ENCODE assay signal across 16 cellular contexts in genomic region chr12:50533971-50534370, GRCh38. TPM values are rescaled to one million over a fixed set of nuclear protein-coding genes. Genes with fewer than 3 reads are reported as not detected.
DNase-seq lines count a peak whose midpoint lies in the region; ATAC-seq and TF ChIP-seq lines count a peak whose summit lies in the region.
"Had no signal": no experiment of that assay in that cellular context is flagged by ENCODE, and none has a peak within 500 bp of the region (broad histone marks: within the 10 kb centered on the region; RNA-seq: fewer than 3 reads in every experiment).

No MANE protein-coding gene starts in this region.

- no peak overlapping the region for H2BK5ac ChIP-seq in IMR-90 (ENCODE audit: low read depth, low read length, poor library complexity, severe bottlenecking)

- no peak overlapping the region for H3K56ac ChIP-seq in IMR-90 (ENCODE audit: extremely low read depth, insufficient read depth, low read length)

- CTCF ChIA-PET in IMR-90 (lab: Yijun Ruan, JAX) = interaction anchor here (1.2 kb wide), 1 partner anchor 35 kb away, joined by 3 read pairs; no protein-coding TSS in a partner anchor

- no peak overlapping the region for H3K4me2 ChIP-seq in IMR-90 (ENCODE audit: low read depth, low read length)

- in situ Hi-C loops in IMR-90 (cut with MboI; ENCODE audit: low sequenced_read_pairs) = loop anchor here (10.0 kb wide), 1 partner anchor 61 kb away; no protein-coding TSS in a partner anchor

- no peaks in the 10 kb centered on the region for H3K9me3 ChIP-seq in IMR-90 (ENCODE audit: control insufficient read depth, insufficient read depth, low read length)
- no peaks in the 10 kb centered on the region for H3K9me3 ChIP-seq in body of pancreas
- no peaks in the 10 kb centered on the region for H3K9me3 ChIP-seq in prostate gland
- H3K9me3 ChIP-seq: testis had no signal

- peaks cover 11% of the 10 kb centered on the region for H3K9me1 ChIP-seq in IMR-90 (ENCODE audit: insufficient read depth, low read length)

- no peak overlapping the region for H3K4ac ChIP-seq in IMR-90 (ENCODE audit: low read depth, low read length)

- H3K27ac ChIP-seq in C4-2B (peak overlapping the region; percentile 93), IMR-90 (ENCODE audit: insufficient read depth, low read length) (no peak overlapping the region), body of pancreas (peak overlapping the region in 3 of 4 donors; percentile 74 to 91 (median 79)), prostate gland (peak overlapping the region; percentile 74 to 77)
- H3K27ac ChIP-seq: testis had no signal

- H3K4me3 ChIP-seq in IMR-90 (ENCODE audit: insufficient read depth, low read depth, low read length) (no peak overlapping the region), body of pancreas (no peak overlapping the region), prostate gland (no peak overlapping the region)
- H3K4me3 ChIP-seq: testis had no signal

- no peak overlapping the region for H3K9ac ChIP-seq in IMR-90 (ENCODE audit: low read depth, low read length)

- peaks cover 9% of the 10 kb centered on the region for H3K4me1 ChIP-seq in IMR-90 (ENCODE audit: control insufficient read depth, insufficient read depth, low read length)
- H3K4me1 ChIP-seq in body of pancreas = peaks cover 55% of the 10 kb centered on the region
- H3K4me1 ChIP-seq in prostate gland (replicated peaks) = peaks cover 5% of the 10 kb centered on the region

- H2BK20ac ChIP-seq in IMR-90 (ENCODE audit: low read depth, low read length) = no peak overlapping the region

- 0 out of 2 replicates have a peak overlapping the region, but pooled peaks have one; percentile 24 for H3K14ac ChIP-seq in IMR-90 (replicated peaks; ENCODE audit: low read depth, low read length)

- no peak overlapping the region for H2AK9ac ChIP-seq in IMR-90 (replicated peaks; ENCODE audit: low read depth, low read length, poor library complexity)

- BruUV-seq in IMR-90 (replicated peaks; lab: Mats Ljungman, UMichigan) = no TSS peak

- no peak overlapping the region for H2BK120ac ChIP-seq in IMR-90 (ENCODE audit: low read depth, low read length)

- H3K23ac ChIP-seq in IMR-90 (ENCODE audit: low read depth, low read length) = no peak overlapping the region

- ATAC-seq in IMR-90 (ENCODE audit: low read depth) = no peak
- ATAC-seq in body of pancreas = no peak
- ATAC-seq in HG03097 (IDR thresholded peaks at IDR 0.05; ENCODE audit: low FRiP score, unreplicated experiment) = no peak

- H3K36me3 ChIP-seq in IMR-90 (ENCODE audit: control insufficient read depth, insufficient read depth, low read length) (no peaks in the 10 kb centered on the region), body of pancreas (replicated peaks in 1 of 2; ENCODE audit: insufficient read depth in 1 of 2, low read depth in 2 of 2) (no peaks in the 10 kb centered on the region), prostate gland (no peaks in the 10 kb centered on the region)

- H4K5ac ChIP-seq in IMR-90 (ENCODE audit: low read depth, low read length) = no peak overlapping the region

- H3K18ac ChIP-seq in IMR-90 (ENCODE audit: low read depth, low read length) = no peak overlapping the region

- H4K91ac ChIP-seq in IMR-90 (ENCODE audit: insufficient read depth, low read depth, low read length) = no peak overlapping the region

- H2AK5ac ChIP-seq in IMR-90 (ENCODE audit: low read depth, low read length) = no peak overlapping the region

- no peak overlapping the region for H2AFZ ChIP-seq in IMR-90 (replicated peaks; ENCODE audit: low read length, poor library complexity)

- TF ChIP-seq RAD21 in IMR-90 (IDR thresholded peaks at IDR 0.05; ENCODE audit: low read length) = no peak

- H2BK15ac ChIP-seq in IMR-90 (ENCODE audit: low read depth, low read length) = no peak overlapping the region

- peaks cover 24 to 82% of the 10 kb centered on the region in 2 experiments for H3K79me1 ChIP-seq in IMR-90 (ENCODE audit: low read depth in 1 of 2, low read length in 2 of 2)

- dilution Hi-C loops in IMR-90 (cut with HindIII; ENCODE audit: low sequenced_read_pairs, unreplicated experiment) = no loop called here

- TF ChIP-seq POLR2A in IMR-90 (IDR thresholded peaks at IDR 0.05; ENCODE audit: low read depth, low read length) (no peak), body of pancreas (IDR thresholded peaks at IDR 0.05) (no peak), prostate gland (IDR thresholded peaks at IDR 0.05) (no peak)

- H4K20me1 ChIP-seq in IMR-90 (ENCODE audit: insufficient read depth, low read length) = peaks cover 29% of the 10 kb centered on the region; the same call in 1 of the 2 replicates

- no peak overlapping the region for H4K8ac ChIP-seq in IMR-90 (ENCODE audit: low read depth in 2 of 2, low read length in 2 of 2)

- intact Hi-C loops in IMR-90 (cut with micrococcal nuclease) = no loop called here
- intact Hi-C loops in body of pancreas (cut with DNase I) = no loop called here
- intact Hi-C loops in prostate gland (cut with DNase I) = no loop called here

- DNase-seq in IMR-90 (no peak), body of pancreas (no peak), prostate gland (ENCODE audit: low spot score) (no peak), LoVo (ENCODE audit: low spot score) (no peak), foreskin melanocyte (no peak), A172 (ENCODE audit: low spot score) (no peak)
- DNase-seq: activated CD4-positive, CD25-positive, alpha-beta regulatory T cell treated with anti-CD3 and anti-CD28 coated beads, Interleukin-2, amount 50 U/mL, for 72 hours; activated naive CD4-positive, alpha-beta T cell treated with anti-CD3 and anti-CD28 coated beads, Interleukin-2, amount 50 U/mL, for 16 hours; effector CD4-positive, alpha-beta T cell; H9; NCI-H1048; nephron progenitor cell; T-cell; testis had no signal

- POLR2A ChIA-PET in IMR-90 (lab: Charles Lee; ENCODE audit: unreplicated experiment) = no interaction called here

- H3K27me3 ChIP-seq in IMR-90 (ENCODE audit: control insufficient read depth, insufficient read depth, low read length) = no peaks in the 10 kb centered on the region
- H3K27me3 ChIP-seq in body of pancreas = no peaks in the 10 kb centered on the region
- no peaks in the 10 kb centered on the region for H3K27me3 ChIP-seq in prostate gland (replicated peaks; ENCODE audit: insufficient read depth)
- H3K27me3 ChIP-seq: testis had no signal

- TF ChIP-seq CTCF in C4-2B (conservative IDR thresholded peaks at IDR 0.05) = no peak
- no peak for TF ChIP-seq CTCF in IMR-90 (conservative IDR thresholded peaks at IDR 0.05; ENCODE audit: low read depth, low read length)
- TF ChIP-seq CTCF in body of pancreas (IDR thresholded peaks at IDR 0.05) = no peak
- TF ChIP-seq CTCF in prostate gland (IDR thresholded peaks at IDR 0.05) = no peak

TF ChIP-seq in IMR-90, 13 proteins besides CTCF, POLR2A, EP300 and RAD21:
- TF ChIP-seq NFE2L2 (IDR thresholded peaks at IDR 0.05; ENCODE audit: low read depth, low read length) (no peak), MAFK (IDR thresholded peaks at IDR 0.05; ENCODE audit: low read depth, low read length) (peak; percentile 40; the same call in 1 of the 2 replicates), RFX5 (IDR thresholded peaks at IDR 0.05; ENCODE audit: low read depth, low read length) (no peak)

RNA-seq across cellular contexts. Expression of gene DIP2B, which starts 29.2 kb away (rescaled TPM):
- 12.9 and 13.9 TPM in 2 replicates for total RNA-seq in IMR-90 (2012; rRNA removed)
- polyA plus RNA-seq in IMR-90 (2012; rRNA removed) = 6.8 and 7.7 TPM in 2 replicates
- 4.1 and 4.4 TPM in 2 replicates for polyA plus RNA-seq in IMR-90 (2012; cell fraction: cytosol; rRNA removed)
- 6.4 and 11.5 TPM in 2 replicates for polyA plus RNA-seq in IMR-90 (2012; cell fraction: nucleus; rRNA removed; ENCODE audit: low replicate concordance)
- total RNA-seq in body of pancreas = 10 to 100 TPM; 15.8 to 28.7 TPM
- total RNA-seq in prostate gland = 10 to 100 TPM; 23.2 to 56.3 TPM
- total RNA-seq in A172 (2014; rRNA removed; shearing (Covaris generic)) = 23.1 and 25.0 TPM in 2 replicates
